Comparison of ENCODE assay signal across 25 cellular contexts in the genomic region with DNA sequence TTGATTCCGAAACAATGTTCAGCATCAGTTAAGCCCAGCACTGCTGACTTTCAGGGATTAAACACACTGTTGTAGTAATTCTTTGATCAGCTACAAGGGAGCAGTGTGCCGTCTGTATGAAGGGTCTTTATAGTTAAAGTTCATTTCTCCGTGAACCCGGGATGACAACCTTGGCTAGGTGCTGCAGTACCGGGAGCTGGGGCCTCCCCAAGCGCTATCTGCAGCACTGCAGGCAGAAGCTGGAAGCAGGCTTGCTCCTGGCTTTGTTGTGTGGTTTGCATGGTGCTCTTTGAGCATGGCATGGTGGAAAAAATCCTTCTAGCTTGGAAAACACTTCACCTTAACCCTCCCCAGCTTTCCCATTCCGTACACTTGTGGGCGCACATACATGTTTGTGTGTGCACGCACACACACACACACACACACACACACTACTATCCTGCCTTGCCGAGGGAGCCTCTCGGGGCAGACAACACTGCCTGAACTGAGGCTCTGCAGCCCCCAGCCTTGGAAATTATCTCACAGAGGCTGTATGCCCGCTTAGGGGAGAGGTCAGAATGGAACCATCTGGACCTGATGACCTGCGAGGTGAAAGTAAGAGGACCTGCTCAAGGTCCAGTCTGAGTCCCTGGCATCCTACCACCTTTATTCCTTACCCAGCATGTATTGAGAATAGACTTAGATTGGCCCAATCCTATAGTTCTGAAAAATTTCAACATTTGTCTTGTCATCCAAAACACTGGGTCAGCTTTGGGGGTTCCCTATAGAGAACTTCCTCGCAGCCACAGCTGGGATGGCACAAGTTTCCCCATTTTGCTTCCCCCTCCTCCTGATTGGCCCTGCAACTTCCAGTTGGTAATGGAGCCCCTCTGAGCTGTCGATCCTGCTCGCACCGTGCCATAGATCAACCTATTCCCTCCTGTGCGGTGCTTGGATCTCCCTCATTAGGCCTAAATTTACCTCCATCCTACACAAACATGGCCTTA. TPM values are rescaled to one million over a fixed set of nuclear protein-coding genes. Genes with fewer than 3 reads are reported as not detected.
DNase-seq lines count a peak whose midpoint lies in the region; ATAC-seq and TF ChIP-seq lines count a peak whose summit lies in the region.
"Had no signal": no experiment of that assay in that cellular context is flagged by ENCODE, and none has a peak within 500 bp of the region (broad histone marks: within the 10 kb centered on the region; RNA-seq: fewer than 3 reads in every experiment).

No MANE protein-coding gene starts in this region.

- H3K4me3 ChIP-seq in upper lobe of left lung (peak overlapping the region in 3 of 4 donors; percentile 25 to 40 (median 39)), vagina (no peak overlapping the region)
- H3K4me3 ChIP-seq: coronary artery, SJCRH30, uterus had no signal

- H3K9me3 Mint-ChIP-seq in neural crest cell = no peaks in the 10 kb centered on the region
- H3K9me3 Mint-ChIP-seq: activated B cell treated with CpG ODN at 0.5 μM for 24 hours; activated CD8-positive, alpha-beta T cell treated with anti-CD3 and anti-CD28 coated beads for 36 hours; activated naive CD4-positive, alpha-beta T cell treated with anti-CD3 and anti-CD28 coated beads, Interleukin-2, amount 50 U/mL, for 72 hours; activated T-cell treated with anti-CD3 and anti-CD28 coated beads, Interleukin-2, amount 50 U/mL, for 4 hours; H9; stimulated activated naive CD8-positive, alpha-beta T cell treated with anti-CD3 and anti-CD28 coated beads, Interleukin-15, amount 100 ng/mL, for 72 hours; T-helper 2 cell treated with Interferon-gamma antibody and Interleukin-4, amounts not matched to agents 5 μg/mL and 100 μg/mL, for 36 hours had no signal

- H3K9me3 ChIP-seq in upper lobe of left lung (no peaks in the 10 kb centered on the region), vagina (no peaks in the 10 kb centered on the region)
- H3K9me3 ChIP-seq: BE2C, SJCRH30, uterus had no signal

- peak overlapping the region; percentile 99 for H3K27ac Mint-ChIP-seq in neural crest cell (ENCODE audit: unreplicated experiment)
- H3K27ac Mint-ChIP-seq: activated B cell treated with CpG ODN at 0.5 μM for 24 hours; activated CD8-positive, alpha-beta T cell treated with anti-CD3 and anti-CD28 coated beads for 36 hours; activated naive CD4-positive, alpha-beta T cell treated with anti-CD3 and anti-CD28 coated beads, Interleukin-2, amount 50 U/mL, for 72 hours; stimulated activated naive CD8-positive, alpha-beta T cell treated with anti-CD3 and anti-CD28 coated beads, Interleukin-15, amount 100 ng/mL, for 72 hours; T-helper 2 cell treated with Interferon-gamma antibody and Interleukin-4, amounts not matched to agents 5 μg/mL and 100 μg/mL, for 36 hours had no signal

- H3K4me3 Mint-ChIP-seq in neural crest cell = peak overlapping the region; percentile 79
- H3K4me3 Mint-ChIP-seq: activated B cell treated with CpG ODN at 0.5 μM for 24 hours; activated CD8-positive, alpha-beta T cell treated with anti-CD3 and anti-CD28 coated beads for 36 hours; activated T-cell treated with anti-CD3 and anti-CD28 coated beads, Interleukin-2, amount 50 U/mL, for 4 hours; H9; stimulated activated naive CD8-positive, alpha-beta T cell treated with anti-CD3 and anti-CD28 coated beads, Interleukin-15, amount 100 ng/mL, for 72 hours; T-helper 2 cell treated with Interferon-gamma antibody and Interleukin-4, amounts not matched to agents 5 μg/mL and 100 μg/mL, for 36 hours had no signal

- no peaks in the 10 kb centered on the region for H3K27me3 ChIP-seq in upper lobe of left lung
- H3K27me3 ChIP-seq in vagina = no peaks in the 10 kb centered on the region
- H3K27me3 ChIP-seq: BE2C, SJCRH30, uterus had no signal

- TF ChIP-seq CTCF in neural crest cell (conservative IDR thresholded peaks at IDR 0.05) (no peak), upper lobe of left lung (IDR thresholded peaks at IDR 0.05) (no peak), vagina (IDR thresholded peaks at IDR 0.05) (no peak)

- H3K36me3 ChIP-seq in upper lobe of left lung = peaks cover 3 to 13% (median 11%) of the 10 kb centered on the region in 4 donors
- peaks cover 0 to 5% of the 10 kb centered on the region in 2 donors for H3K36me3 ChIP-seq in vagina
- H3K36me3 ChIP-seq: BE2C, uterus had no signal

- H3K27me3 Mint-ChIP-seq in neural crest cell (ENCODE audit: low read depth) = no peaks in the 10 kb centered on the region
- H3K27me3 Mint-ChIP-seq: activated CD8-positive, alpha-beta T cell treated with anti-CD3 and anti-CD28 coated beads for 36 hours; stimulated activated naive CD8-positive, alpha-beta T cell treated with anti-CD3 and anti-CD28 coated beads, Interleukin-15, amount 100 ng/mL, for 72 hours had no signal

- intact Hi-C loops in Right ventricle myocardium inferior (cut with DNase I) (no loop called here), cardiac septum (cut with DNase I) (no loop called here), left ventricle myocardium superior (cut with micrococcal nuclease) (no loop called here), vagina (cut with DNase I) (loop anchor here (10.0 kb wide), 1 partner anchor 148 kb away; no protein-coding TSS in a partner anchor)

- peaks cover 82% of the 10 kb centered on the region for H3K4me1 Mint-ChIP-seq in neural crest cell
- H3K4me1 Mint-ChIP-seq: activated B cell treated with CpG ODN at 0.5 μM for 24 hours had no signal

- ATAC-seq in Right ventricle myocardium inferior (peak; percentile 33), left ventricle myocardium superior (peak; percentile 15), upper lobe of left lung (ENCODE audit: low FRiP score in 2 of 2) (peak in 1 of 2 donors; percentile 5)
- ATAC-seq: activated CD8-positive, alpha-beta T cell treated with anti-CD3 and anti-CD28 coated beads for 36 hours; activated naive CD4-positive, alpha-beta T cell treated with anti-CD3 and anti-CD28 coated beads, Interleukin-2, amount 50 U/mL, for 72 hours; activated T-cell treated with anti-CD3 and anti-CD28 coated beads, Interleukin-2, amount 50 U/mL, for 4 hours; stimulated activated naive CD8-positive, alpha-beta T cell treated with anti-CD3 and anti-CD28 coated beads, Interleukin-15, amount 100 ng/mL, for 72 hours had no signal

- TF ChIP-seq EP300 in upper lobe of left lung (IDR thresholded peaks at IDR 0.05) = no peak

- TF ChIP-seq POLR2A in upper lobe of left lung (IDR thresholded peaks at IDR 0.05) (no peak), vagina (IDR thresholded peaks at IDR 0.05) (no peak)

- H3K27ac ChIP-seq in upper lobe of left lung (peak overlapping the region; percentile 72 to 84 (median 77)), vagina (no peak overlapping the region)
- H3K27ac ChIP-seq: epithelial cell of prostate, SJCRH30, uterus had no signal

- DNase-seq in Right ventricle myocardium inferior (ENCODE audit: missing footprints) = no peak
- DNase-seq in cardiac septum (ENCODE audit: low spot score) = no peak
- no peak for DNase-seq in left ventricle myocardium superior
- no peak for DNase-seq in neural crest cell (ENCODE audit: low read depth, low spot score)
- no peak for DNase-seq in upper lobe of left lung
- DNase-seq in vagina (ENCODE audit: extremely low spot score in 2 of 2) = no peak
- DNase-seq in SW 1271 (lab: John Stamatoyannopoulos, UW) = no peak
- no peak for DNase-seq in NCI-H345 (lab: John Stamatoyannopoulos, UW)
- DNase-seq: activated B cell treated with CpG ODN at 0.5 μM for 24 hours; activated CD8-positive, alpha-beta T cell treated with anti-CD3 and anti-CD28 coated beads for 36 hours; activated T-cell treated with anti-CD3 and anti-CD28 coated beads, Interleukin-2, amount 50 U/mL, for 4 hours; BE2C; DMS 273 treated with DMSO at 0.1 percent for 48 hours; H9; kidney glomerular epithelial cell; NCI-H1436 treated with DMSO at 0.1 percent for 48 hours; NCI-H774; SJCRH30; stimulated activated CD4-positive, alpha-beta T cell treated with anti-CD3 and anti-CD28 coated beads, Interleukin-2, amount 100 ng/mL, for 48 hours; stimulated activated naive CD8-positive, alpha-beta T cell treated with anti-CD3 and anti-CD28 coated beads, Interleukin-15, amount 100 ng/mL, for 72 hours; uterus had no signal

- 72 to 76% methylated on average over 14 to 18 of the region's 18 CpGs for WGBS in upper lobe of left lung, 2 donors

- H3K4me1 ChIP-seq in upper lobe of left lung (peaks cover 57 to 84% (median 62%) of the 10 kb centered on the region in 4 donors), vagina (peaks cover 37% of the 10 kb centered on the region)
- H3K4me1 ChIP-seq: BE2C, SJCRH30, uterus had no signal

- H3K36me3 Mint-ChIP-seq in neural crest cell (ENCODE audit: low read depth) = peaks cover 7% of the 10 kb centered on the region
- H3K36me3 Mint-ChIP-seq: activated naive CD4-positive, alpha-beta T cell treated with anti-CD3 and anti-CD28 coated beads, Interleukin-2, amount 50 U/mL, for 72 hours had no signal

RNA-seq across cellular contexts. Expression of a gene that starts 10.0 kb away (rescaled TPM):
- 12.7 TPM for total RNA-seq in Right ventricle myocardium inferior
- 7.2 TPM for total RNA-seq in cardiac septum
- 11.8 TPM for total RNA-seq in left ventricle myocardium superior
- 65.5 and 68.1 TPM in 2 replicates for total RNA-seq in neural crest cell
- total RNA-seq in upper lobe of left lung = 10 to 100 TPM; 36.7 to 60.7 (median 41.0) TPM
- total RNA-seq in vagina = 16.5 TPM

Comparison
In these comparisons a context has a peak if more than half of its experiments do, and no peak if none do; other contexts are left out.
1. H3K4me3 ChIP-seq: peak in upper lobe of left lung (3 of 4); none in vagina (0 of 2).